In genomic region chr15:90046289-90046688, GRCh38 we compare ENCODE assay signal across 15 cellular contexts. TPM values are rescaled to one million over a fixed set of nuclear protein-coding genes. Genes with fewer than 3 reads are reported as not detected.
A peak's percentile ranks its signal among the peaks of the same experiment; 100 is the strongest.
DNase-seq lines count a peak whose midpoint lies in the region; ATAC-seq and TF ChIP-seq lines count a peak whose summit lies in the region.
"Had no signal": no experiment of that assay in that cellular context is flagged by ENCODE, and none has a peak within 500 bp of the region (broad histone marks: within the 10 kb centered on the region; RNA-seq: fewer than 3 reads in every experiment).

No MANE protein-coding gene starts in this region.

- H3K4me3 Mint-ChIP-seq in activated T-cell treated with anti-CD3 and anti-CD28 coated beads, Interleukin-2, amount 50 U/mL, for 24 hours, result no peak overlapping the region
- H3K4me3 Mint-ChIP-seq in MCF 10A (ENCODE audit: unreplicated experiment), result no peak overlapping the region
- H3K4me3 Mint-ChIP-seq: nephron had no signal

- BruUV-seq in MCF 10A (replicated peaks; lab: Mats Ljungman, UMichigan), result no TSS peak

- TF ChIP-seq CTCF in MCF 10A (IDR thresholded peaks at IDR 0.05; ENCODE audit: unreplicated experiment), result no peak
- TF ChIP-seq CTCF in upper lobe of left lung (IDR thresholded peaks at IDR 0.05), result no peak

- no peak for TF ChIP-seq EP300 in upper lobe of left lung (IDR thresholded peaks at IDR 0.05)

- no peak for DNase-seq in activated T-cell treated with anti-CD3 and anti-CD28 coated beads, Interleukin-2, amount 50 U/mL, for 24 hours
- no peak for DNase-seq in activated T-cell treated with anti-CD3 and anti-CD28 coated beads, Interleukin-2, amount 50 U/mL, for 1 hour
- DNase-seq in MCF 10A (ENCODE audit: unreplicated experiment), result no peak
- no peak for DNase-seq in upper lobe of left lung
- DNase-seq in NCI-H2196 treated with DMSO at 0.1 percent for 48 hours (lab: John Stamatoyannopoulos, UW; ENCODE audit: unreplicated experiment), result no peak
- DNase-seq in NCI-H1048 (lab: John Stamatoyannopoulos, UW), result no peak
- no peak for DNase-seq in epidermal melanocyte (ENCODE audit: insufficient read length, low spot score)
- DNase-seq: activated effector memory CD4-positive, alpha-beta T cell treated with Interleukin-2 at 50 U/mL for 16 hours; NCI-H1092 treated with DMSO at 0.1 percent for 48 hours; NCI-H446 treated with DMSO at 0.1 percent for 48 hours; sigmoid colon; T-helper 2 cell had no signal

- H3K36me3 ChIP-seq in mucosa of rectum (ENCODE audit: control insufficient read depth in 2 of 2, insufficient read depth in 2 of 2, low read length in 2 of 2), result peaks cover 0 to 4% of the 10 kb centered on the region in 2 donors
- no peaks in the 10 kb centered on the region for H3K36me3 ChIP-seq in upper lobe of left lung
- H3K36me3 ChIP-seq: sigmoid colon had no signal

- WGBS in upper lobe of left lung, 2 donors, result 71 to 75% methylated on average over 7 of the region's 7 CpGs

- no peaks in the 10 kb centered on the region for H3K27me3 ChIP-seq in mucosa of rectum (ENCODE audit: control insufficient read depth in 2 of 2, insufficient read depth in 2 of 2, low read length in 2 of 2)
- H3K27me3 ChIP-seq in upper lobe of left lung, result no peaks in the 10 kb centered on the region
- H3K27me3 ChIP-seq: sigmoid colon had no signal

- no peak for TF ChIP-seq POLR2A in upper lobe of left lung (IDR thresholded peaks at IDR 0.05)

- ATAC-seq in upper lobe of left lung (ENCODE audit: low FRiP score in 2 of 2), result peak in 1 of 2 donors; percentile 6
- ATAC-seq: Panc1 had no signal

- intact Hi-C loops in MCF 10A (cut with micrococcal nuclease), result no loop called here

- H3K4me1 ChIP-seq in mucosa of rectum (ENCODE audit: control insufficient read depth in 2 of 2, insufficient read depth in 2 of 2, low read length in 2 of 2) (peaks cover 23 to 24% of the 10 kb centered on the region in 2 donors), upper lobe of left lung (peaks cover 35 to 46% (median 39%) of the 10 kb centered on the region in 4 donors)

- peak overlapping the region; percentile 80 to 89 for H3K27ac ChIP-seq in mucosa of rectum (ENCODE audit: low read depth in 2 of 2, low read length in 2 of 2)
- peak overlapping the region; percentile 80 to 87 (median 84) for H3K27ac ChIP-seq in upper lobe of left lung

- peaks cover 9% of the 10 kb centered on the region for H3K4me1 Mint-ChIP-seq in activated T-cell treated with anti-CD3 and anti-CD28 coated beads, Interleukin-2, amount 50 U/mL, for 24 hours (ENCODE audit: low read depth)
- H3K4me1 Mint-ChIP-seq in MCF 10A (ENCODE audit: insufficient read depth, unreplicated experiment), result peaks cover 29% of the 10 kb centered on the region

- H3K9me3 Mint-ChIP-seq in activated T-cell treated with anti-CD3 and anti-CD28 coated beads, Interleukin-2, amount 50 U/mL, for 24 hours, result no peaks in the 10 kb centered on the region
- no peaks in the 10 kb centered on the region for H3K9me3 Mint-ChIP-seq in MCF 10A (ENCODE audit: unreplicated experiment)
- H3K9me3 Mint-ChIP-seq: nephron had no signal

- peak overlapping the region in 1 of 2 donors; percentile 15 for H3K4me3 ChIP-seq in mucosa of rectum (ENCODE audit: low read length in 2 of 2)
- no peak overlapping the region for H3K4me3 ChIP-seq in upper lobe of left lung
- H3K4me3 ChIP-seq: sigmoid colon had no signal

- H3K9ac ChIP-seq in mucosa of rectum (ENCODE audit: low read depth in 1 of 2, low read length in 2 of 2), result peak overlapping the region in 1 of 2 donors; percentile 17

- POLR2A ChIA-PET in MCF 10A (lab: Yijun Ruan, JAX), result interaction anchor here (1.2 kb wide), 1 partner anchor 30 kb away, joined by 7 read pairs; no protein-coding TSS in a partner anchor

- CTCF ChIA-PET in MCF 10A (lab: Yijun Ruan, JAX), result interaction anchor here (0.7 kb wide), 1 partner anchor 75 kb away, joined by 4 read pairs; no protein-coding TSS in a partner anchor

- H3K9me3 ChIP-seq in mucosa of rectum (ENCODE audit: control insufficient read depth in 2 of 2, low read length in 2 of 2) (no peaks in the 10 kb centered on the region), upper lobe of left lung (no peaks in the 10 kb centered on the region)
- H3K9me3 ChIP-seq: sigmoid colon had no signal

- no peaks in the 10 kb centered on the region for H3K36me3 Mint-ChIP-seq in activated T-cell treated with anti-CD3 and anti-CD28 coated beads, Interleukin-2, amount 50 U/mL, for 24 hours (ENCODE audit: low read depth)
- peaks cover 6% of the 10 kb centered on the region for H3K36me3 Mint-ChIP-seq in MCF 10A (ENCODE audit: insufficient read depth, unreplicated experiment)

- H3K27ac Mint-ChIP-seq in activated T-cell treated with anti-CD3 and anti-CD28 coated beads, Interleukin-2, amount 50 U/mL, for 24 hours, result peak overlapping the region; percentile 10
- H3K27ac Mint-ChIP-seq in MCF 10A (ENCODE audit: low read depth, unreplicated experiment), result peak overlapping the region; percentile 17

- H3K27me3 Mint-ChIP-seq in activated T-cell treated with anti-CD3 and anti-CD28 coated beads, Interleukin-2, amount 50 U/mL, for 24 hours, result no peaks in the 10 kb centered on the region
- no peaks in the 10 kb centered on the region for H3K27me3 Mint-ChIP-seq in MCF 10A (ENCODE audit: insufficient read depth, unreplicated experiment)

RNA-seq across cellular contexts. Expression of gene ZNF710, which starts 45.2 kb away (rescaled TPM):
- total RNA-seq in MCF 10A (2022), result 27.3 and 32.2 TPM in 2 replicates
- 10 to 100 TPM; 26.0 to 51.3 (median 44.5) TPM for total RNA-seq in upper lobe of left lung

RNA-seq across cellular contexts. Expression of gene IDH2, which starts 56.0 kb away (rescaled TPM):
- total RNA-seq in MCF 10A (2022) (4.2 and 10.2 TPM in 2 replicates), upper lobe of left lung (10 to 100 TPM; 41.5 to 72.1 (median 48.7) TPM)
